9 cellular contexts compared by ENCODE assay signal in genomic region chr14:95432152-95433093, GRCh38.
DNase-seq lines count a peak whose midpoint lies in the region; ATAC-seq and TF ChIP-seq lines count a peak whose summit lies in the region.
"Had no signal": no experiment of that assay in that cellular context is flagged by ENCODE, and none has a peak within 500 bp of the region (broad histone marks: within the 10 kb centered on the region; RNA-seq: fewer than 3 reads in every experiment).

No MANE protein-coding gene starts in this region.

- no peak for ATAC-seq in activated CD8-positive, alpha-beta T cell treated with anti-CD3 and anti-CD28 coated beads for 36 hours
- no peak for ATAC-seq in activated CD4-positive, alpha-beta T cell treated with anti-CD3 and anti-CD28 coated beads for 36 hours

- in situ Hi-C loops in G401 (cut with HindIII; ENCODE audit: low sequenced_read_pairs) = no loop called here

- peak; percentile 60 for TF ChIP-seq CTCF in mesothelial cell of epicardium (IDR thresholded peaks at IDR 0.05; ENCODE audit: unreplicated experiment)
- no peak for TF ChIP-seq CTCF in activated CD8-positive, alpha-beta T cell treated with anti-CD3 and anti-CD28 coated beads for 36 hours (IDR thresholded peaks at IDR 0.05)

- POLR2A ChIA-PET in activated CD8-positive, alpha-beta T cell treated with anti-CD3 and anti-CD28 coated beads for 36 hours (lab: Charles Lee) = interaction anchor here (0.6 kb wide), 1 partner anchor 26 kb away, joined by 3 read pairs; no protein-coding TSS in a partner anchor
- POLR2A ChIA-PET in activated CD4-positive, alpha-beta T cell treated with anti-CD3 and anti-CD28 coated beads for 36 hours (lab: Charles Lee) = no interaction called here

- H3K4me3 Mint-ChIP-seq in mesothelial cell of epicardium = no peak overlapping the region
- no peak overlapping the region for H3K4me3 Mint-ChIP-seq in activated CD8-positive, alpha-beta T cell treated with anti-CD3 and anti-CD28 coated beads for 36 hours
- no peak overlapping the region for H3K4me3 Mint-ChIP-seq in activated CD4-positive, alpha-beta T cell treated with anti-CD3 and anti-CD28 coated beads for 36 hours

- peaks cover 38% of the 10 kb centered on the region for H3K4me1 Mint-ChIP-seq in mesothelial cell of epicardium
- peaks cover 1% of the 10 kb centered on the region for H3K4me1 Mint-ChIP-seq in activated CD8-positive, alpha-beta T cell treated with anti-CD3 and anti-CD28 coated beads for 36 hours (ENCODE audit: low read depth)
- no peaks in the 10 kb centered on the region for H3K4me1 Mint-ChIP-seq in activated CD4-positive, alpha-beta T cell treated with anti-CD3 and anti-CD28 coated beads for 36 hours

- no peaks in the 10 kb centered on the region for H3K27me3 Mint-ChIP-seq in mesothelial cell of epicardium (ENCODE audit: low read depth)
- H3K27me3 Mint-ChIP-seq in activated CD8-positive, alpha-beta T cell treated with anti-CD3 and anti-CD28 coated beads for 36 hours = no peaks in the 10 kb centered on the region
- H3K27me3 Mint-ChIP-seq in activated CD4-positive, alpha-beta T cell treated with anti-CD3 and anti-CD28 coated beads for 36 hours = no peaks in the 10 kb centered on the region
- H3K27me3 Mint-ChIP-seq: naive B cell had no signal

- peaks cover 14% of the 10 kb centered on the region for H3K9me3 Mint-ChIP-seq in mesothelial cell of epicardium
- no peaks in the 10 kb centered on the region for H3K9me3 Mint-ChIP-seq in activated CD8-positive, alpha-beta T cell treated with anti-CD3 and anti-CD28 coated beads for 36 hours
- peaks cover 2% of the 10 kb centered on the region for H3K9me3 Mint-ChIP-seq in activated CD4-positive, alpha-beta T cell treated with anti-CD3 and anti-CD28 coated beads for 36 hours (ENCODE audit: low read depth)

- peaks cover 11% of the 10 kb centered on the region for H3K36me3 Mint-ChIP-seq in mesothelial cell of epicardium
- peaks cover 59% of the 10 kb centered on the region for H3K36me3 Mint-ChIP-seq in activated CD8-positive, alpha-beta T cell treated with anti-CD3 and anti-CD28 coated beads for 36 hours (ENCODE audit: low read depth)
- peaks cover 49% of the 10 kb centered on the region for H3K36me3 Mint-ChIP-seq in activated CD4-positive, alpha-beta T cell treated with anti-CD3 and anti-CD28 coated beads for 36 hours (ENCODE audit: low read depth)

- CTCF ChIA-PET in activated CD8-positive, alpha-beta T cell treated with anti-CD3 and anti-CD28 coated beads for 36 hours (lab: Charles Lee) = interaction anchor here (1.1 kb wide), 1 partner anchor 12 kb away, joined by 5 read pairs; no protein-coding TSS in a partner anchor
- CTCF ChIA-PET in activated CD4-positive, alpha-beta T cell treated with anti-CD3 and anti-CD28 coated beads for 36 hours (lab: Charles Lee) = interaction anchor here (0.5 to 1.5 kb wide), 4 partner anchors 10 to 243 kb away, joined by 3 to 5 read pairs (median 4); no protein-coding TSS in a partner anchor

- DNase-seq in G401 (ENCODE audit: low spot score) (peak; percentile 50), NCI-H524 (lab: John Stamatoyannopoulos, UW) (peak; percentile 84 to 95), dermis blood vessel endothelial cell (peak; percentile 68), mesothelial cell of epicardium (ENCODE audit: low spot score in 2 of 2, unreplicated experiment in 2 of 2) (peak; percentile 40 to 71), DMS153 treated with DMSO at 0.1 percent for 48 hours (lab: John Stamatoyannopoulos, UW; ENCODE audit: unreplicated experiment) (no peak)
- DNase-seq in activated CD8-positive, alpha-beta T cell treated with anti-CD3 and anti-CD28 coated beads for 36 hours = no peak
- DNase-seq in stimulated activated CD4-positive, alpha-beta T cell treated with anti-CD3 and anti-CD28 coated beads, Interleukin-12 subunit alpha, Interleukin-12 subunit beta, amount 100 ng/mL, for 4 hours = no peak
- DNase-seq in activated CD4-positive, alpha-beta T cell treated with anti-CD3 and anti-CD28 coated beads for 36 hours = no peak
- DNase-seq: naive B cell had no signal

- H3K27ac Mint-ChIP-seq in mesothelial cell of epicardium = peak overlapping the region; percentile 83
- H3K27ac Mint-ChIP-seq in activated CD8-positive, alpha-beta T cell treated with anti-CD3 and anti-CD28 coated beads for 36 hours = no peak overlapping the region
- H3K27ac Mint-ChIP-seq in activated CD4-positive, alpha-beta T cell treated with anti-CD3 and anti-CD28 coated beads for 36 hours = no peak overlapping the region

- intact Hi-C loops in activated CD8-positive, alpha-beta T cell treated with anti-CD3 and anti-CD28 coated beads for 36 hours (cut with micrococcal nuclease) = no loop called here
- intact Hi-C loops in activated CD4-positive, alpha-beta T cell treated with anti-CD3 and anti-CD28 coated beads for 36 hours (cut with DNase I, micrococcal nuclease) = loop anchor here in 1 of 2 experiments (5.0 kb wide), 1 partner anchor 745 kb away; no protein-coding TSS in a partner anchor

Comparison
In these comparisons a context has a peak if more than half of its experiments do, and no peak if none do; other contexts are left out.
1. DNase-seq: peak in G401 (single experiment), NCI-H524 (2 of 2), dermis blood vessel endothelial cell (single experiment) and mesothelial cell of epicardium (2 of 2); none in activated CD8-positive, alpha-beta T cell treated with anti-CD3 and anti-CD28 coated beads for 36 hours (single experiment), stimulated activated CD4-positive, alpha-beta T cell treated with anti-CD3 and anti-CD28 coated beads, Interleukin-12 subunit alpha, Interleukin-12 subunit beta, amount 100 ng/mL, for 4 hours (single experiment), DMS153 treated with DMSO at 0.1 percent for 48 hours (single experiment) and activated CD4-positive, alpha-beta T cell treated with anti-CD3 and anti-CD28 coated beads for 36 hours (single experiment).